ENCODE assay signal across 21 cellular contexts in the genomic region with DNA sequence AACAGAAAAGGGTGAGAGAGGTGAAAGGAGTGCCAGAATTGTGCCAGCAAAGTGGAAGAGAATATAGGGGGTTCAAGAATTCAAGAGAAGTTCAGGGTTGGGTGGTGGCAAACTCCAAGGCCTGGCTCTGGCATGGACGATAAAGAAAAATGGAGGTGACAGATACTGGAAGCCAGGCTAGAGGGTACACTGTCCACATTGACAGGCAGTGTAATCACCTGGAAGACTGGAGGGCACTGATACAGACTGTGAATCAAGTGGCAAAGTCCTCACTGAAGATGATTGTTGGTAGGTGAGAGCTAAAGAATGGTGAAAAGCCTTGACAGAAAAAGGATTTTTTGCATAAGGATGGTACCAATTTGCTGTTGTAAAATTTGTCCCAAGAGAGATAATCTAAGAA. TPM values are rescaled to one million over a fixed set of nuclear protein-coding genes. Genes with fewer than 3 reads are reported as not detected.
DNase-seq lines count a peak whose midpoint lies in the region; ATAC-seq and TF ChIP-seq lines count a peak whose summit lies in the region.
"Had no signal": no experiment of that assay in that cellular context is flagged by ENCODE, and none has a peak within 500 bp of the region (broad histone marks: within the 10 kb centered on the region; RNA-seq: fewer than 3 reads in every experiment).

No MANE protein-coding gene starts in this region.

- H3K4me3 ChIP-seq in CD8-positive, alpha-beta memory T cell (ENCODE audit: low read length), result no peak overlapping the region
- H3K4me3 ChIP-seq in esophagus muscularis mucosa, result no peak overlapping the region
- no peak overlapping the region for H3K4me3 ChIP-seq in parathyroid adenoma (ENCODE audit: low read depth, low read length)
- H3K4me3 ChIP-seq in coronary artery, result no peak overlapping the region
- H3K4me3 ChIP-seq: gastroesophageal sphincter had no signal

- intact Hi-C loops in esophagus muscularis mucosa (cut with DNase I), result no loop called here

- no peaks in the 10 kb centered on the region for H3K9me3 Mint-ChIP-seq in CD8-positive, alpha-beta memory T cell
- H3K9me3 Mint-ChIP-seq: activated CD4-positive, alpha-beta T cell treated with anti-CD3 and anti-CD28 coated beads, Interleukin-2, amount 10 ng/mL, durations not matched to agents 7 days and 5 days; T-helper 2 cell treated with Interferon-gamma antibody and Interleukin-4, amounts not matched to agents 5 μg/mL and 100 μg/mL, for 36 hours had no signal

- CTCF ChIA-PET in CD8-positive, alpha-beta memory T cell (lab: Charles Lee), result no interaction called here

- peaks cover 0 to 46% (median 13%) of the 10 kb centered on the region in 3 donors for H3K36me3 Mint-ChIP-seq in CD8-positive, alpha-beta memory T cell
- H3K36me3 Mint-ChIP-seq: activated naive CD8-positive, alpha-beta T cell had no signal

- WGBS in esophagus muscularis mucosa, result 84% methylated on average over 1 of the region's 1 CpG

- no peak for TF ChIP-seq EP300 in esophagus muscularis mucosa (IDR thresholded peaks at IDR 0.05)

- no peak for TF ChIP-seq CTCF in C4-2B (conservative IDR thresholded peaks at IDR 0.05)
- no peak for TF ChIP-seq CTCF in esophagus muscularis mucosa (IDR thresholded peaks at IDR 0.05)
- TF ChIP-seq CTCF in parathyroid adenoma (IDR thresholded peaks at IDR 0.05), result no peak
- no peak for TF ChIP-seq CTCF in coronary artery (IDR thresholded peaks at IDR 0.05)

- TF ChIP-seq POLR2A in esophagus muscularis mucosa (IDR thresholded peaks at IDR 0.05; ENCODE audit: low read depth), result no peak

- ATAC-seq in HG02798 (IDR thresholded peaks at IDR 0.05; ENCODE audit: poor library complexity, unreplicated experiment), result no peak
- no peak for ATAC-seq in GM21360 (IDR thresholded peaks at IDR 0.05; ENCODE audit: unreplicated experiment)
- ATAC-seq: SK-N-SH treated with all-trans-retinoic acid at 6 μM for 48 hours; stimulated activated naive CD8-positive, alpha-beta T cell treated with anti-CD3 and anti-CD28 coated beads, Interleukin-15, Interleukin-2, amounts not matched to agents 100 U/mL and 50 U/mL, for 24 hours had no signal

- H3K27me3 ChIP-seq in CD8-positive, alpha-beta memory T cell (ENCODE audit: insufficient read depth, low read length, poor library complexity, severe bottlenecking), result no peaks in the 10 kb centered on the region
- H3K27me3 ChIP-seq in esophagus muscularis mucosa (no peaks in the 10 kb centered on the region), parathyroid adenoma (ENCODE audit: control insufficient read depth, insufficient read depth, low read length) (no peaks in the 10 kb centered on the region)
- H3K27me3 ChIP-seq: gastroesophageal sphincter had no signal

- no peaks in the 10 kb centered on the region for H3K4me1 ChIP-seq in CD8-positive, alpha-beta memory T cell (ENCODE audit: insufficient read depth, low read length)
- H3K4me1 ChIP-seq in esophagus muscularis mucosa, result peaks cover 6 to 19% (median 10%) of the 10 kb centered on the region in 4 donors
- H3K4me1 ChIP-seq in parathyroid adenoma, result peaks cover 6% of the 10 kb centered on the region

- H2AFZ ChIP-seq in parathyroid adenoma, result no peak overlapping the region

- peak overlapping the region in 1 of 7 donors; percentile 18 for H3K4me3 Mint-ChIP-seq in CD8-positive, alpha-beta memory T cell
- H3K4me3 Mint-ChIP-seq: activated CD4-positive, alpha-beta T cell treated with anti-CD3 and anti-CD28 coated beads, Interleukin-2, amount 10 ng/mL, durations not matched to agents 7 days and 5 days; activated naive CD8-positive, alpha-beta T cell; T-helper 2 cell treated with Interferon-gamma antibody and Interleukin-4, amounts not matched to agents 5 μg/mL and 100 μg/mL, for 36 hours had no signal

- no peak overlapping the region for H3K9ac ChIP-seq in parathyroid adenoma

- H3K27ac Mint-ChIP-seq in CD8-positive, alpha-beta memory T cell, result peak overlapping the region in 5 of 8 donors; percentile 0 to 52 (median 13)
- H3K27ac Mint-ChIP-seq: activated CD4-positive, alpha-beta T cell treated with anti-CD3 and anti-CD28 coated beads, Interleukin-2, amount 10 ng/mL, durations not matched to agents 7 days and 5 days; activated naive CD8-positive, alpha-beta T cell had no signal

- H3K36me3 ChIP-seq in CD8-positive, alpha-beta memory T cell (ENCODE audit: insufficient read depth, low read length), result peaks cover 10% of the 10 kb centered on the region
- H3K36me3 ChIP-seq in esophagus muscularis mucosa (peaks cover 3 to 62% (median 30%) of the 10 kb centered on the region in 4 donors), parathyroid adenoma (ENCODE audit: control insufficient read depth, insufficient read depth, low read length) (no peaks in the 10 kb centered on the region)

- H3K27ac ChIP-seq in C4-2B, result peak overlapping the region; percentile 86
- H3K27ac ChIP-seq in CD8-positive, alpha-beta memory T cell (ENCODE audit: low read depth, low read length), result no peak overlapping the region
- no peak overlapping the region for H3K27ac ChIP-seq in esophagus muscularis mucosa (replicated peaks in 1 of 4)
- peak overlapping the region; percentile 86 for H3K27ac ChIP-seq in parathyroid adenoma
- H3K27ac ChIP-seq in coronary artery, result no peak overlapping the region
- H3K27ac ChIP-seq: gastroesophageal sphincter had no signal

- no peak for DNase-seq in CD8-positive, alpha-beta memory T cell
- DNase-seq in esophagus muscularis mucosa (ENCODE audit: extremely low spot score), result peak; percentile 57
- DNase-seq in NCI-H524 treated with DMSO at 0.1 percent for 48 hours (lab: John Stamatoyannopoulos, UW), result no peak
- DNase-seq in coronary artery (ENCODE audit: low spot score), result no peak
- DNase-seq: activated CD4-positive, alpha-beta T cell treated with anti-CD3 and anti-CD28 coated beads, Interleukin-2, amount 10 ng/mL, durations not matched to agents 7 days and 5 days; effector CD8-positive, alpha-beta T cell; hypothalamus; NCI-H1417; NCI-H2081; NCI-H82; stimulated activated CD4-positive, alpha-beta T cell treated with anti-CD3 and anti-CD28 coated beads, Interleukin-12 subunit alpha, Interleukin-12 subunit beta, amount 100 ng/mL, for 4 hours; stimulated activated CD4-positive, alpha-beta T cell treated with anti-CD3 and anti-CD28 coated beads, Interleukin-4, amount 100 ng/mL, for 4 hours; stimulated activated naive CD8-positive, alpha-beta T cell treated with anti-CD3 and anti-CD28 coated beads, Interleukin-15, Interleukin-2, amounts not matched to agents 100 U/mL and 50 U/mL, for 24 hours had no signal

- POLR2A ChIA-PET in CD8-positive, alpha-beta memory T cell (lab: Charles Lee), result interaction anchor here (0.6 kb wide), 1 partner anchor 40 kb away, joined by 3 read pairs; no protein-coding TSS in a partner anchor

- H3K4me2 ChIP-seq in parathyroid adenoma (ENCODE audit: low read length), result no peak overlapping the region

- peaks cover 41% of the 10 kb centered on the region for H3K79me2 ChIP-seq in parathyroid adenoma

- peaks cover 24 to 40% (median 30%) of the 10 kb centered on the region in 3 donors for H3K4me1 Mint-ChIP-seq in CD8-positive, alpha-beta memory T cell

- H3K9me3 ChIP-seq in CD8-positive, alpha-beta memory T cell (ENCODE audit: low read length), result no peaks in the 10 kb centered on the region
- H3K9me3 ChIP-seq in esophagus muscularis mucosa (no peaks in the 10 kb centered on the region), parathyroid adenoma (ENCODE audit: control insufficient read depth, low read length) (no peaks in the 10 kb centered on the region)
- H3K9me3 ChIP-seq: gastroesophageal sphincter had no signal

- no peaks in the 10 kb centered on the region for H3K27me3 Mint-ChIP-seq in CD8-positive, alpha-beta memory T cell
- H3K27me3 Mint-ChIP-seq: activated CD4-positive, alpha-beta T cell treated with anti-CD3 and anti-CD28 coated beads, Interleukin-2, amount 10 ng/mL, durations not matched to agents 7 days and 5 days; activated naive CD8-positive, alpha-beta T cell had no signal

RNA-seq across cellular contexts. Expression of gene SAR1B, which starts 7.1 kb away (rescaled TPM):
- 10 to 100 TPM; 59.7 to 61.5 TPM for total RNA-seq in CD8-positive, alpha-beta memory T cell
- polyA plus RNA-seq in CD8-positive, alpha-beta memory T cell, result 46.4 TPM
- total RNA-seq in esophagus muscularis mucosa, result 10 to 100 TPM; 32.1 to 43.9 (median 35.9) TPM

RNA-seq across cellular contexts. Expression of gene SEC24A, which starts 23.0 kb away (rescaled TPM):
- 10 to 100 TPM; 18.8 to 21.2 TPM for total RNA-seq in CD8-positive, alpha-beta memory T cell
- polyA plus RNA-seq in CD8-positive, alpha-beta memory T cell, result 8.1 TPM
- total RNA-seq in esophagus muscularis mucosa, result 10 to 100 TPM; 12.8 to 17.9 (median 14.7) TPM

Comparison
In these comparisons a context has a peak if more than half of its experiments do, and no peak if none do; other contexts are left out.
1. H3K27ac ChIP-seq: peak in C4-2B (single experiment) and parathyroid adenoma (single experiment); none in CD8-positive, alpha-beta memory T cell (single experiment), esophagus muscularis mucosa (0 of 4) and coronary artery (0 of 2).